In genomic region chr2:54709341-54709809, GRCh38 we compare ENCODE assay signal across 8 cellular contexts. TPM values are rescaled to one million over a fixed set of nuclear protein-coding genes. Genes with fewer than 3 reads are reported as not detected.
DNase-seq lines count a peak whose midpoint lies in the region; ATAC-seq and TF ChIP-seq lines count a peak whose summit lies in the region.

No MANE protein-coding gene starts in this region.

- H3K9me3 ChIP-seq in hepatocyte (ENCODE audit: low read depth): no peaks in the 10 kb centered on the region

- H3K27ac ChIP-seq in hepatocyte: peak overlapping the region; percentile 26

- no peaks in the 10 kb centered on the region for H3K36me3 ChIP-seq in hepatocyte (replicated peaks; ENCODE audit: insufficient read depth, low read depth)

- peak overlapping the region; percentile 76 for H3K4me2 ChIP-seq in hepatocyte

- no peak overlapping the region for H3K4me3 Mint-ChIP-seq in activated CD8-positive, alpha-beta memory T cell treated with anti-CD3 and anti-CD28 coated beads, Interleukin-2, amount 10 ng/mL, durations not matched to agents 7 days and 5 days
- peak overlapping the region; percentile 29 for H3K4me3 Mint-ChIP-seq in stimulated activated effector memory CD8-positive, alpha-beta T cell treated with anti-CD3 and anti-CD28 coated beads, Interleukin-12 subunit alpha, Interleukin-12 subunit beta, amount 100 ng/mL, for 72 hours

- peaks cover 7% of the 10 kb centered on the region for H3K4me1 ChIP-seq in hepatocyte (ENCODE audit: insufficient read depth)

- TF ChIP-seq CTCF in hepatocyte (IDR thresholded peaks at IDR 0.05; ENCODE audit: poor library complexity): no peak

- no peaks in the 10 kb centered on the region for H3K27me3 ChIP-seq in hepatocyte

- H3K27ac Mint-ChIP-seq in activated CD8-positive, alpha-beta memory T cell treated with anti-CD3 and anti-CD28 coated beads, Interleukin-2, amount 10 ng/mL, durations not matched to agents 7 days and 5 days: no peak overlapping the region
- no peak overlapping the region for H3K27ac Mint-ChIP-seq in stimulated activated effector memory CD8-positive, alpha-beta T cell treated with anti-CD3 and anti-CD28 coated beads, Interleukin-12 subunit alpha, Interleukin-12 subunit beta, amount 100 ng/mL, for 72 hours

- WGBS in hepatocyte (ENCODE audit: low lambda C conversion rate, missing lambda C conversion rate): 68% methylated on average over 18 of the region's 18 CpGs

- CTCF ChIA-PET in activated CD8-positive, alpha-beta memory T cell treated with anti-CD3 and anti-CD28 coated beads, Interleukin-2, amount 10 ng/mL, durations not matched to agents 7 days and 5 days (lab: Charles Lee): interaction anchor here (1.6 to 1.8 kb wide), 2 partner anchors 13 to 44 kb away, joined by 7 to 8 read pairs; partner anchors contain the start of gene EML6

- DNase-seq in activated CD8-positive, alpha-beta memory T cell treated with anti-CD3 and anti-CD28 coated beads, Interleukin-2, amount 10 ng/mL, durations not matched to agents 7 days and 5 days: no peak
- DNase-seq in hepatocyte (ENCODE audit: low spot score): peak; percentile 52
- DNase-seq in stimulated activated effector memory CD8-positive, alpha-beta T cell treated with anti-CD3 and anti-CD28 coated beads, Interleukin-12 subunit alpha, Interleukin-12 subunit beta, amount 100 ng/mL, for 72 hours (ENCODE audit: low spot score in 2 of 2): no peak
- DNase-seq in NK-92 treated with Interleukin-12 subunit alpha and Interleukin-12 subunit beta, amount 100 ng/mL, for 24 hours (lab: John Stamatoyannopoulos, UW): no peak
- no peak for DNase-seq in iPS-NIHi7 (ENCODE audit: extremely low spot score)
- no peak for DNase-seq in NCI-H345 (lab: John Stamatoyannopoulos, UW)

- H4K20me1 ChIP-seq in hepatocyte (ENCODE audit: insufficient read depth, poor library complexity, severe bottlenecking): no peaks in the 10 kb centered on the region

- no peaks in the 10 kb centered on the region for H3K79me2 ChIP-seq in hepatocyte

- ATAC-seq in GM19463 (IDR thresholded peaks at IDR 0.05; ENCODE audit: unreplicated experiment) (peak; percentile 35), HG03135 (IDR thresholded peaks at IDR 0.05; ENCODE audit: unreplicated experiment) (no peak)
- ATAC-seq in activated CD8-positive, alpha-beta memory T cell treated with anti-CD3 and anti-CD28 coated beads, Interleukin-2, amount 10 ng/mL, durations not matched to agents 7 days and 5 days: peak; percentile 13
- peak; percentile 58 for ATAC-seq in stimulated activated effector memory CD8-positive, alpha-beta T cell treated with anti-CD3 and anti-CD28 coated beads, Interleukin-12 subunit alpha, Interleukin-12 subunit beta, amount 100 ng/mL, for 72 hours

- no peaks in the 10 kb centered on the region for H3K9me3 Mint-ChIP-seq in activated CD8-positive, alpha-beta memory T cell treated with anti-CD3 and anti-CD28 coated beads, Interleukin-2, amount 10 ng/mL, durations not matched to agents 7 days and 5 days (ENCODE audit: low read depth)
- no peaks in the 10 kb centered on the region for H3K9me3 Mint-ChIP-seq in stimulated activated effector memory CD8-positive, alpha-beta T cell treated with anti-CD3 and anti-CD28 coated beads, Interleukin-12 subunit alpha, Interleukin-12 subunit beta, amount 100 ng/mL, for 72 hours

- peak overlapping the region; percentile 57 for H2AFZ ChIP-seq in hepatocyte

- peaks cover 47% of the 10 kb centered on the region for H3K27me3 Mint-ChIP-seq in activated CD8-positive, alpha-beta memory T cell treated with anti-CD3 and anti-CD28 coated beads, Interleukin-2, amount 10 ng/mL, durations not matched to agents 7 days and 5 days

- H3K9me2 ChIP-seq in hepatocyte (replicated peaks; ENCODE audit: insufficient read depth): no peaks in the 10 kb centered on the region

- H3K4me1 Mint-ChIP-seq in activated CD8-positive, alpha-beta memory T cell treated with anti-CD3 and anti-CD28 coated beads, Interleukin-2, amount 10 ng/mL, durations not matched to agents 7 days and 5 days: peaks cover 10% of the 10 kb centered on the region
- peaks cover 5% of the 10 kb centered on the region for H3K4me1 Mint-ChIP-seq in stimulated activated effector memory CD8-positive, alpha-beta T cell treated with anti-CD3 and anti-CD28 coated beads, Interleukin-12 subunit alpha, Interleukin-12 subunit beta, amount 100 ng/mL, for 72 hours

- no peak overlapping the region for H3K4me3 ChIP-seq in hepatocyte

- no peaks in the 10 kb centered on the region for H3K36me3 Mint-ChIP-seq in activated CD8-positive, alpha-beta memory T cell treated with anti-CD3 and anti-CD28 coated beads, Interleukin-2, amount 10 ng/mL, durations not matched to agents 7 days and 5 days
- no peaks in the 10 kb centered on the region for H3K36me3 Mint-ChIP-seq in stimulated activated effector memory CD8-positive, alpha-beta T cell treated with anti-CD3 and anti-CD28 coated beads, Interleukin-12 subunit alpha, Interleukin-12 subunit beta, amount 100 ng/mL, for 72 hours

RNA-seq across cellular contexts. Expression of gene EML6, which starts 14.1 kb away (rescaled TPM):
- total RNA-seq in activated CD8-positive, alpha-beta memory T cell treated with anti-CD3 and anti-CD28 coated beads, Interleukin-2, amount 10 ng/mL, durations not matched to agents 7 days and 5 days: 1 to 10 TPM; 1.5 to 3.1 TPM
- total RNA-seq in hepatocyte: 2.2 and 4.0 TPM in 2 replicates
- polyA plus RNA-seq in hepatocyte: 1.9 and 6.1 TPM in 2 replicates
